In the genomic region with DNA sequence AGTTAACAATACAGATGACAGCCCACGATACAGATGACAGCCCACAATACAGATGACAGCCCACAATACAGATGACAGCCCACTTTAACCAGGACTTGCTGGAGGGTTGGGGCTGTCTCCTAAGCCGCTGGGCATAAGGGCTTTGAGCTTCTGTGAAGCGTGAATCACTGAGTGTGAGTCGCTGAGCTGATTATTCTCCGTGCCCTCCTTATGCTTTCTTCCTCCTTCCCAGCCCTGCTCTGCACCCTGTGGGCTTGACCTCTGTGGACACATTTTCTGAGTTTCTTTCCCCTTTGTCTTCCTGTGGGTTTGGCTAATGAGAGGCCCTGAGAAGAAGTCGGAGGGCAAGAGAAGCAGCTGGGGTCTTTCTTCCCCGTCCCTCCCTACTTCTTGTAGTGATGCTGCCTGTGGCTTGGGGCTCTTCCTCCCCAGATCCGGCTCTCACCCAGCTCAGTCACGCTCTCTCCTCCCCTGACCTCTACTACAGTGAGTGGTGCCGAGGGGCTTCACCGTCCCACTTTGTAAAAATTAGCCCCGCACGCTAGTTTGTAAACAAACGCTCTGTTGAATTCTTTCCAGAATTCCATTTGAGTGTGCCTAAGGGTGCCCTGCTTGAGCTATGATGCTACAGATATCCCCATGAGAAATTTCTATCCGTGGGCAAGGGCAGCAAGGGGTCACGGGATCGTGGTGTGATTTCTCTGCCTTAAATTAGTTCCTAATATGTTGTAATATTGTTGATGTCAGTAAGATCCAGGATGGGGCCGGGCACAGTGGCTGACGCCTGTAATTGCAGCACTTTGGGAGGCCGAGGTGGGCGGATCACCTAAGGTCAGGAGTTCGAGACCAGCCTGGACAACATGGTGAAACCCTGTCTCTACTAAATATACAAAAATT, we compare ENCODE assay signal across 11 cellular contexts. TPM values are rescaled to one million over a fixed set of nuclear protein-coding genes. Genes with fewer than 3 reads are reported as not detected.
DNase-seq lines count a peak whose midpoint lies in the region; ATAC-seq and TF ChIP-seq lines count a peak whose summit lies in the region.
"Had no signal": no experiment of that assay in that cellular context is flagged by ENCODE, and none has a peak within 500 bp of the region (broad histone marks: within the 10 kb centered on the region; RNA-seq: fewer than 3 reads in every experiment).

No MANE protein-coding gene starts in this region.

- 69% methylated on average over 22 of the region's 22 CpGs for WGBS in SK-N-SH (ENCODE audit: low lambda C conversion rate)

- peaks cover 10% of the 10 kb centered on the region for H3K4me1 Mint-ChIP-seq in stimulated activated naive CD8-positive, alpha-beta T cell treated with anti-CD3 and anti-CD28 coated beads, Interleukin-15, amount 100 ng/mL, for 72 hours
- H3K4me1 Mint-ChIP-seq in GM23338: no peaks in the 10 kb centered on the region

- no peaks in the 10 kb centered on the region for H3K27me3 ChIP-seq in SK-N-SH (ENCODE audit: insufficient read depth)
- H3K27me3 ChIP-seq in GM23338 (ENCODE audit: insufficient read depth): no peaks in the 10 kb centered on the region

- H2AFZ ChIP-seq in SK-N-SH (ENCODE audit: low read depth) (no peak overlapping the region), GM23338 (no peak overlapping the region)

- no peak overlapping the region for H3K9ac ChIP-seq in SK-N-SH

- H3K4me3 ChIP-seq in SK-N-SH (ENCODE audit: low read depth in 2 of 2, low read length in 1 of 2): no peak overlapping the region
- no peak overlapping the region for H3K4me3 ChIP-seq in GM23338
- H3K4me3 ChIP-seq: spleen had no signal

- H3K9me3 ChIP-seq in SK-N-SH: no peaks in the 10 kb centered on the region

- H3K4me2 ChIP-seq in SK-N-SH: no peak overlapping the region
- no peak overlapping the region for H3K4me2 ChIP-seq in GM23338

- H3K9me3 Mint-ChIP-seq in stimulated activated naive CD8-positive, alpha-beta T cell treated with anti-CD3 and anti-CD28 coated beads, Interleukin-15, amount 100 ng/mL, for 72 hours: peaks cover 15 to 19% of the 10 kb centered on the region in 2 donors
- H3K9me3 Mint-ChIP-seq in GM23338: peaks cover 17% of the 10 kb centered on the region; the same call in 2 of the 3 replicates

- POLR2A ChIA-PET in SK-N-SH (lab: Yijun Ruan, JAX): no interaction called here

- ATAC-seq in SK-N-SH treated with all-trans-retinoic acid at 6 μM for 48 hours (peak; percentile 40; the same call in 1 of the 3 replicates), GM23338 (no peak), HG03039 (IDR thresholded peaks at IDR 0.05; ENCODE audit: unreplicated experiment) (no peak)
- no peak for ATAC-seq in stimulated activated naive CD8-positive, alpha-beta T cell treated with anti-CD3 and anti-CD28 coated beads, Interleukin-15, amount 100 ng/mL, for 72 hours

- peak overlapping the region; percentile 14 to 57 for H3K27ac Mint-ChIP-seq in stimulated activated naive CD8-positive, alpha-beta T cell treated with anti-CD3 and anti-CD28 coated beads, Interleukin-15, amount 100 ng/mL, for 72 hours
- H3K27ac Mint-ChIP-seq in GM23338: no peak overlapping the region

- H3K9me2 ChIP-seq in SK-N-SH (no peaks in the 10 kb centered on the region), GM23338 (ENCODE audit: insufficient read depth) (no peaks in the 10 kb centered on the region)

- H3F3A ChIP-seq in SK-N-SH (replicated peaks; ENCODE audit: insufficient read depth) (no peaks in the 10 kb centered on the region), GM23338 (replicated peaks; ENCODE audit: low read depth) (no peaks in the 10 kb centered on the region)

- H3K27ac ChIP-seq in SK-N-SH (ENCODE audit: low read depth in 2 of 2, low read length in 1 of 2): no peak overlapping the region
- no peak overlapping the region for H3K27ac ChIP-seq in GM23338 (ENCODE audit: low read depth)

- H3K36me3 Mint-ChIP-seq in GM23338 (ENCODE audit: low read depth): peaks cover 5% of the 10 kb centered on the region; the same call in 1 of the 3 replicates

- DNase-seq in SK-N-SH (no peak), SK-N-DZ (ENCODE audit: low spot score) (peak; percentile 23), left kidney (ENCODE audit: low read depth, low spot score) (peak; percentile 37), NCI-H2081 (lab: John Stamatoyannopoulos, UW) (no peak), GM23338 (ENCODE audit: low spot score) (no peak)
- DNase-seq in stimulated activated naive CD8-positive, alpha-beta T cell treated with anti-CD3 and anti-CD28 coated beads, Interleukin-15, amount 100 ng/mL, for 72 hours: no peak
- DNase-seq: MM.1S, NCI-H748 treated with DMSO at 0.1 percent for 48 hours, spleen had no signal

- H3K36me3 ChIP-seq in SK-N-SH (replicated peaks in 1 of 2; ENCODE audit: control insufficient read depth in 1 of 2, insufficient read depth in 2 of 2, low read length in 1 of 2) (no peaks in the 10 kb centered on the region), GM23338 (ENCODE audit: insufficient read depth) (no peaks in the 10 kb centered on the region)
- H3K36me3 ChIP-seq: spleen had no signal

- TF ChIP-seq EP300 in SK-N-SH (IDR thresholded peaks at IDR 0.05; ENCODE audit: borderline replicate concordance in 1 of 2, low read depth in 1 of 2, low read length in 1 of 2): no peak

- H3K27me3 Mint-ChIP-seq in stimulated activated naive CD8-positive, alpha-beta T cell treated with anti-CD3 and anti-CD28 coated beads, Interleukin-15, amount 100 ng/mL, for 72 hours: peaks cover 19% of the 10 kb centered on the region
- peaks cover 4% of the 10 kb centered on the region for H3K27me3 Mint-ChIP-seq in GM23338 (ENCODE audit: insufficient read depth, low read depth, poor library complexity)

- TF ChIP-seq RAD21 in SK-N-SH (IDR thresholded peaks at IDR 0.05; ENCODE audit: low read length): no peak

- TF ChIP-seq CTCF in SK-N-SH (IDR thresholded peaks at IDR 0.05) (no peak), GM23338 (conservative IDR thresholded peaks at IDR 0.05; ENCODE audit: low read depth in 2 of 2) (no peak)

- H4K20me1 ChIP-seq in SK-N-SH (ENCODE audit: insufficient read depth) (no peaks in the 10 kb centered on the region), GM23338 (replicated peaks; ENCODE audit: insufficient read depth) (no peaks in the 10 kb centered on the region)

- peak overlapping the region in 1 of 2 donors; percentile 16 for H3K4me3 Mint-ChIP-seq in stimulated activated naive CD8-positive, alpha-beta T cell treated with anti-CD3 and anti-CD28 coated beads, Interleukin-15, amount 100 ng/mL, for 72 hours
- no peak overlapping the region for H3K4me3 Mint-ChIP-seq in GM23338

- no peaks in the 10 kb centered on the region for H3K4me1 ChIP-seq in SK-N-SH (ENCODE audit: control insufficient read depth in 1 of 2, insufficient read depth in 2 of 2, low read depth in 1 of 2, low read length in 1 of 2)
- no peaks in the 10 kb centered on the region for H3K4me1 ChIP-seq in GM23338 (ENCODE audit: insufficient read depth)
- H3K4me1 ChIP-seq: spleen had no signal

- no peaks in the 10 kb centered on the region for H3K79me2 ChIP-seq in SK-N-SH (ENCODE audit: insufficient read depth)
- no peaks in the 10 kb centered on the region for H3K79me2 ChIP-seq in GM23338 (replicated peaks; ENCODE audit: insufficient read depth)

- CTCF ChIA-PET in SK-N-SH (lab: Yijun Ruan, JAX): interaction anchor here (0.6 to 1.0 kb wide), 3 partner anchors 9 to 514 kb away, joined by 3 read pairs; no protein-coding TSS in a partner anchor

TF ChIP-seq in SK-N-SH, 30 proteins besides CTCF, POLR2A, EP300 and RAD21 (continues in another document):
- TF ChIP-seq TCF12 (IDR thresholded peaks at IDR 0.05): no peak
- TF ChIP-seq IRF3 (IDR thresholded peaks at IDR 0.05; ENCODE audit: low read depth, low read length): no peak
- TF ChIP-seq ELF1 (IDR thresholded peaks at IDR 0.05): no peak

TF ChIP-seq in GM23338, 12 proteins besides CTCF, POLR2A, EP300 and RAD21 (continues in another document):
- TF ChIP-seq NANOG (IDR thresholded peaks at IDR 0.05; ENCODE audit: borderline replicate concordance) (no peak), ZNF331 (CRISPR knock-in tag; IDR thresholded peaks at IDR 0.05; ENCODE audit: low read depth) (no peak), CREB1 (CRISPR knock-in tag; IDR thresholded peaks at IDR 0.05; ENCODE audit: low read depth) (no peak), ZNF114 (CRISPR knock-in tag; IDR thresholded peaks at IDR 0.05) (no peak), EZH2phosphoT487 (IDR thresholded peaks at IDR 0.05; ENCODE audit: unreplicated experiment) (no peak), JUNB (IDR thresholded peaks at IDR 0.05; ENCODE audit: unreplicated experiment) (no peak)
- TF ChIP-seq, protein P1, sequence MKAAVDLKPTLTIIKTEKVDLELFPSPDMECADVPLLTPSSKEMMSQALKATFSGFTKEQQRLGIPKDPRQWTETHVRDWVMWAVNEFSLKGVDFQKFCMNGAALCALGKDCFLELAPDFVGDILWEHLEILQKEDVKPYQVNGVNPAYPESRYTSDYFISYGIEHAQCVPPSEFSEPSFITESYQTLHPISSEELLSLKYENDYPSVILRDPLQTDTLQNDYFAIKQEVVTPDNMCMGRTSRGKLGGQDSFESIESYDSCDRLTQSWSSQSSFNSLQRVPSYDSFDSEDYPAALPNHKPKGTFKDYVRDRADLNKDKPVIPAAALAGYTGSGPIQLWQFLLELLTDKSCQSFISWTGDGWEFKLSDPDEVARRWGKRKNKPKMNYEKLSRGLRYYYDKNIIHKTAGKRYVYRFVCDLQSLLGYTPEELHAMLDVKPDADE (IDR thresholded peaks at IDR 0.05): no peak

RNA-seq across cellular contexts. Expression of gene SOD1, which starts 46.4 kb away (rescaled TPM):
- 507 and 572 TPM in 2 replicates for polyA plus RNA-seq in SK-N-SH (2012; rRNA removed)
- 612 and 716 TPM in 2 replicates for polyA plus RNA-seq in SK-N-SH (2012; cell fraction: cytosol; rRNA removed)
- 170 and 195 TPM in 2 replicates for polyA plus RNA-seq in SK-N-SH (2012; cell fraction: nucleus; rRNA removed)
- 329 and 331 TPM in 2 replicates for polyA plus RNA-seq in SK-N-DZ (2014; cell fraction: cytosol; rRNA removed)
- 161 and 256 TPM in 2 replicates for polyA plus RNA-seq in SK-N-DZ (2014; cell fraction: nucleus; rRNA removed)
- total RNA-seq in GM23338 (2014; rRNA removed; shearing (Covaris generic)): 123 and 126 TPM in 2 replicates
- 454 and 469 TPM in 2 replicates for polyA plus RNA-seq in GM23338 (2016; fragmentation: Nextera tagmentation; extraction: Ambion mirVana)

Comparison
In these comparisons a context has a peak if more than half of its experiments do, and no peak if none do; other contexts are left out.
1. DNase-seq: peak in SK-N-DZ (single experiment) and left kidney (single experiment); none in SK-N-SH (single experiment), stimulated activated naive CD8-positive, alpha-beta T cell treated with anti-CD3 and anti-CD28 coated beads, Interleukin-15, amount 100 ng/mL, for 72 hours (0 of 2), NCI-H2081 (0 of 2) and GM23338 (single experiment).